9 cellular contexts compared by ENCODE assay signal in the genomic region with DNA sequence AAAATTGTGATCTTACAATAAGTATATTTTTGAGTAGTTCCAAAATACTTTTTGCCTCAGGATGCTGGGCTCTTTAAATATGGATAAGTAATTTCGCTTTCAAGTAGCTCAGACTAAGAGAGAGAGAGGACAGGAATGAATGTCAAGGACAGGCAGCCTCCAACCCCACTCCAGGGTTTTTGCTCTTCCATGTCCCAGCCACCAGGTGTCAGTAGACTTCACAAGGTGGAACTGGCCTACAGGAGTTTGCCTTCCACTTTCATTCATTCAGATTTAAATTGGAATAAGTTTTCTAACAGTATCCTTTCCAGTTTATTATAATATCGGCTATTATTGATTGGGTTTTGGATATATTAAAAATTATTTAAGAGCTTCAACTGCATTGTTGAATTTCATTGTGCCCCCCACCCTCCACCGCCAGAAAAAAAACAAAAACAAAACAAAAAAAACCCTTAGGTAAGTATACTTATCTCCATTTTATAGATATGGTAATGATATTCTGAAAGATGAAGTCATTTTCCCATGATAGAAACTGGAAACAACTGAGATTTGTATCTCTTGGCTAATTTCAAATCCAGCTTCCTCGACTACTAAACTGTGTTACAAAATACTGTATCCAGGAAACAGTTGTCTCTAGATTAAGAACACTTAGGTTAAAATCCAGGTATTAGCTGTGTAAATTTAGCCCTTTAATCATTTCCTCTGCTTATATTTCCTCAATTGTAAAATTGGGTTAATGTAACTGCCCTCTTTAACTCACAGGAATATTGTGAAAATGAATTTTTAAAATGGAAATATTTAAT.
DNase-seq lines count a peak whose midpoint lies in the region; ATAC-seq and TF ChIP-seq lines count a peak whose summit lies in the region.
"Had no signal": no experiment of that assay in that cellular context is flagged by ENCODE, and none has a peak within 500 bp of the region (broad histone marks: within the 10 kb centered on the region; RNA-seq: fewer than 3 reads in every experiment).

No MANE protein-coding gene starts in this region.

- peak; percentile 93 for ATAC-seq in GM21447 (IDR thresholded peaks at IDR 0.05; ENCODE audit: unreplicated experiment)
- peak; percentile 93 for ATAC-seq in HG03571 (IDR thresholded peaks at IDR 0.05; ENCODE audit: unreplicated experiment)
- ATAC-seq in right cardiac atrium: peak; percentile 77 to 82

- no peaks in the 10 kb centered on the region for H3K4me1 ChIP-seq in right cardiac atrium (ENCODE audit: control insufficient read depth, insufficient read depth, low read length)
- H3K4me1 ChIP-seq in spleen: no peaks in the 10 kb centered on the region
- H3K4me1 ChIP-seq: BLaER1 had no signal

- no peaks in the 10 kb centered on the region for H3K36me3 ChIP-seq in spleen
- H3K36me3 ChIP-seq: BLaER1 had no signal

- TF ChIP-seq CTCF in spleen (IDR thresholded peaks at IDR 0.05 in 8 of 11, conservative IDR thresholded peaks at IDR 0.05 in 3 of 11): peak in 9 of 11 experiments; percentile 38 to 74 (median 56)

- DNase-seq in NCI-H524 (lab: John Stamatoyannopoulos, UW): peak; percentile 8 to 62
- DNase-seq in NCI-H524 treated with DMSO at 0.1 percent for 48 hours (lab: John Stamatoyannopoulos, UW): no peak
- DNase-seq in NCI-H526 treated with DMSO at 0.1 percent for 48 hours (lab: John Stamatoyannopoulos, UW): peak; percentile 55
- DNase-seq in amniotic stem cell (lab: John Stamatoyannopoulos, UW): peak; percentile 27
- peak in 2 of 3 donors; percentile 22 to 34 for DNase-seq in right cardiac atrium
- DNase-seq in spleen: no peak

- H3K9me3 ChIP-seq in right cardiac atrium (ENCODE audit: control insufficient read depth, low read length) (no peaks in the 10 kb centered on the region), spleen (no peaks in the 10 kb centered on the region)
- H3K9me3 ChIP-seq: BLaER1 had no signal

- intact Hi-C loops in right cardiac atrium (cut with DNase I): loop anchor here in 2 of 4 donors (10.0 kb wide), 2 partner anchors 799 to 809 kb away; no protein-coding TSS in a partner anchor
- intact Hi-C loops in spleen (cut with DNase I; ENCODE audit: low total_unique reads): no loop called here

- WGBS in right cardiac atrium: 42% methylated on average over 4 of the region's 4 CpGs
- 40 to 48% (median 41%) methylated on average over 4 of the region's 4 CpGs for WGBS in spleen, 5 donors

- H3K27ac ChIP-seq in right cardiac atrium (ENCODE audit: low read length) (no peak overlapping the region), spleen (no peak overlapping the region)
- H3K27ac ChIP-seq: BLaER1 had no signal

- TF ChIP-seq POLR2A in spleen (IDR thresholded peaks at IDR 0.05): no peak

- H3K4me3 ChIP-seq in right cardiac atrium (ENCODE audit: low read length): no peak overlapping the region
- no peak overlapping the region for H3K4me3 ChIP-seq in spleen
- H3K4me3 ChIP-seq: BLaER1 had no signal

- H3K27me3 ChIP-seq in right cardiac atrium (ENCODE audit: control insufficient read depth, insufficient read depth): no peaks in the 10 kb centered on the region
- H3K27me3 ChIP-seq in spleen (replicated peaks in 1 of 7): no peaks in the 10 kb centered on the region
- H3K27me3 ChIP-seq: BLaER1 had no signal

Comparison
In these comparisons a context has a peak if more than half of its experiments do, and no peak if none do; other contexts are left out.
1. DNase-seq: peak in NCI-H524 (2 of 2), NCI-H526 treated with DMSO at 0.1 percent for 48 hours (single experiment), amniotic stem cell (single experiment) and right cardiac atrium (2 of 3); none in NCI-H524 treated with DMSO at 0.1 percent for 48 hours (single experiment) and spleen (single experiment).
2. Peak in every context shown above with its lines, with median percentiles within 50 percentile points of each other: ATAC-seq.